Comparison of ENCODE assay signal across 1 cellular context in genomic region chr16:86202267-86202666, GRCh38.
TF ChIP-seq lines count a peak whose summit lies in the region.

No MANE protein-coding gene starts in this region.

TF ChIP-seq in GM23338, 12 proteins besides CTCF, POLR2A, EP300 and RAD21 (continued from another document):
- TF ChIP-seq POLR2AphosphoS5 (IDR thresholded peaks at IDR 0.05; ENCODE audit: low read depth) (no peak), CREB1 (CRISPR knock-in tag; IDR thresholded peaks at IDR 0.05; ENCODE audit: low read depth) (no peak), ZNF462 (CRISPR knock-in tag; IDR thresholded peaks at IDR 0.05) (no peak), ZNF331 (CRISPR knock-in tag; IDR thresholded peaks at IDR 0.05; ENCODE audit: low read depth) (no peak)
TF ChIP-seq in GM23338: peak in this region for 0.
